ENCODE assay signal across 18 cellular contexts in genomic region chr1:64953241-64953640, GRCh38. TPM values are rescaled to one million over a fixed set of nuclear protein-coding genes. Genes with fewer than 3 reads are reported as not detected.
DNase-seq lines count a peak whose midpoint lies in the region; ATAC-seq and TF ChIP-seq lines count a peak whose summit lies in the region.
"Had no signal": no experiment of that assay in that cellular context is flagged by ENCODE, and none has a peak within 500 bp of the region (broad histone marks: within the 10 kb centered on the region; RNA-seq: fewer than 3 reads in every experiment).

No MANE protein-coding gene starts in this region.

- DNase-seq in A673 (ENCODE audit: low spot score) (no peak), T-helper 17 cell (no peak), right lobe of liver (peak in 1 of 3 donors; percentile 58), NCI-H82 treated with DMSO at 0.1 percent for 48 hours (lab: John Stamatoyannopoulos, UW; ENCODE audit: unreplicated experiment) (no peak), EL (no peak), NCI-H510A treated with DMSO at 0.1 percent for 48 hours (lab: John Stamatoyannopoulos, UW) (no peak), SK-N-DZ (ENCODE audit: low spot score) (no peak)
- no peak for DNase-seq in CD8-positive, alpha-beta memory T cell
- DNase-seq: IMR-90; Karpas-422; NCI-H1105; NCI-H1694 treated with DMSO at 0.1 percent for 48 hours; NCI-H2107; NCI-H226; NCI-H526 treated with DMSO at 0.1 percent for 48 hours; NK-92 treated with Interleukin-12 subunit alpha and Interleukin-12 subunit beta, amount 100 ng/mL, for 24 hours; SW 1271 had no signal

- H3K4me3 ChIP-seq in A673 (ENCODE audit: low read depth, low read length, poor library complexity, severe bottlenecking) (no peak overlapping the region), right lobe of liver (no peak overlapping the region)
- H3K4me3 ChIP-seq in CD8-positive, alpha-beta memory T cell (ENCODE audit: low read length), result no peak overlapping the region

- H3K4me3 Mint-ChIP-seq in CD8-positive, alpha-beta memory T cell, result no peak overlapping the region
- peak overlapping the region; percentile 49 for H3K4me3 Mint-ChIP-seq in T-helper 17 cell

- CTCF ChIA-PET in A673 (lab: Charles Lee), result no interaction called here
- CTCF ChIA-PET in CD8-positive, alpha-beta memory T cell (lab: Charles Lee), result no interaction called here

- TF ChIP-seq POLR2A in right lobe of liver (IDR thresholded peaks at IDR 0.05), result no peak

- intact Hi-C loops in A673 (cut with micrococcal nuclease; ENCODE audit: unreplicated experiment), result no loop called here
- intact Hi-C loops in right lobe of liver (cut with DNase I), result no loop called here

- no peak for TF ChIP-seq CTCF in A673 (conservative IDR thresholded peaks at IDR 0.05; ENCODE audit: low read depth, low read length)
- no peak for TF ChIP-seq CTCF in right lobe of liver (IDR thresholded peaks at IDR 0.05)

- peak overlapping the region; percentile 17 for H3K27ac ChIP-seq in A673 (ENCODE audit: low read depth, low read length, poor library complexity, severe bottlenecking)
- no peak overlapping the region for H3K27ac ChIP-seq in CD8-positive, alpha-beta memory T cell (ENCODE audit: low read depth, low read length)
- peak overlapping the region; percentile 13 to 69 (median 47) for H3K27ac ChIP-seq in right lobe of liver
- H3K27ac ChIP-seq: RWPE1 had no signal

- H3K36me3 Mint-ChIP-seq in CD8-positive, alpha-beta memory T cell, result peaks cover 0 to 4% (median 1%) of the 10 kb centered on the region in 3 donors
- H3K36me3 Mint-ChIP-seq in T-helper 17 cell (ENCODE audit: low read depth), result no peaks in the 10 kb centered on the region

- H3K9me3 Mint-ChIP-seq in CD8-positive, alpha-beta memory T cell, result no peaks in the 10 kb centered on the region

- H3K27me3 ChIP-seq in A673 (replicated peaks; ENCODE audit: insufficient read depth, low read depth, low read length, poor library complexity), result no peaks in the 10 kb centered on the region
- H3K27me3 ChIP-seq in CD8-positive, alpha-beta memory T cell (ENCODE audit: insufficient read depth, low read length, poor library complexity, severe bottlenecking), result no peaks in the 10 kb centered on the region
- H3K27me3 ChIP-seq in right lobe of liver, result no peaks in the 10 kb centered on the region

- H3K9me3 ChIP-seq in A673 (ENCODE audit: low read depth, low read length, poor library complexity, severe bottlenecking), result no peaks in the 10 kb centered on the region
- H3K9me3 ChIP-seq in CD8-positive, alpha-beta memory T cell (ENCODE audit: low read length), result no peaks in the 10 kb centered on the region
- no peaks in the 10 kb centered on the region for H3K9me3 ChIP-seq in T-helper 17 cell (ENCODE audit: control insufficient read depth, low read length, poor library complexity, severe bottlenecking)
- no peaks in the 10 kb centered on the region for H3K9me3 ChIP-seq in right lobe of liver

- H3K4me1 ChIP-seq in A673 (ENCODE audit: insufficient read depth, low read length, poor library complexity, severe bottlenecking) (peaks cover 94% of the 10 kb centered on the region), right lobe of liver (peaks cover 0 to 59% (median 23%) of the 10 kb centered on the region in 4 donors)
- peaks cover 91% of the 10 kb centered on the region for H3K4me1 ChIP-seq in CD8-positive, alpha-beta memory T cell (ENCODE audit: insufficient read depth, low read length)

- WGBS in right lobe of liver (ENCODE audit: insufficient coverage, low coverage, low lambda C conversion rate, missing lambda C conversion rate), result 36% methylated on average over 6 of the region's 6 CpGs

- H3K27me3 Mint-ChIP-seq in CD8-positive, alpha-beta memory T cell, result no peaks in the 10 kb centered on the region
- H3K27me3 Mint-ChIP-seq in T-helper 17 cell, result no peaks in the 10 kb centered on the region

- H3K4me1 Mint-ChIP-seq in CD8-positive, alpha-beta memory T cell, result peaks cover 32 to 55% (median 49%) of the 10 kb centered on the region in 3 donors
- peaks cover 40% of the 10 kb centered on the region for H3K4me1 Mint-ChIP-seq in T-helper 17 cell

- H3K36me3 ChIP-seq in A673 (ENCODE audit: insufficient read depth, low read length, poor library complexity, severe bottlenecking), result peaks cover 10% of the 10 kb centered on the region
- H3K36me3 ChIP-seq in CD8-positive, alpha-beta memory T cell (ENCODE audit: insufficient read depth, low read length), result no peaks in the 10 kb centered on the region
- no peaks in the 10 kb centered on the region for H3K36me3 ChIP-seq in right lobe of liver

- peak overlapping the region in 5 of 8 donors; percentile 29 to 39 (median 32) for H3K27ac Mint-ChIP-seq in CD8-positive, alpha-beta memory T cell
- no peak overlapping the region for H3K27ac Mint-ChIP-seq in T-helper 17 cell

- POLR2A ChIA-PET in A673 (lab: Charles Lee; ENCODE audit: low non-redundant PET), result no interaction called here
- POLR2A ChIA-PET in CD8-positive, alpha-beta memory T cell (lab: Charles Lee), result interaction anchor here (1.5 kb wide), 1 partner anchor 13 kb away, joined by 4 read pairs; the partner anchor contains the start of gene JAK1

- BruUV-seq in A673 (replicated peaks; lab: Mats Ljungman, UMichigan), result no TSS peak

- ATAC-seq in T-helper 17 cell (no peak), right lobe of liver (peak; percentile 62 to 82 (median 73))

RNA-seq across cellular contexts. Expression of gene JAK1, which starts 13.1 kb away (rescaled TPM):
- 318 and 339 TPM in 2 replicates for total RNA-seq in A673 (2021)
- total RNA-seq in CD8-positive, alpha-beta memory T cell, result 100 to 1,000 TPM; 106 to 108 TPM
- polyA plus RNA-seq in CD8-positive, alpha-beta memory T cell, result 300 TPM
- 100 to 1,000 TPM; 246 to 317 TPM for total RNA-seq in T-helper 17 cell
- total RNA-seq in right lobe of liver, result 10 to 100 TPM; 48.0 to 71.6 (median 66.5) TPM
- 12.5 and 14.3 TPM in 2 replicates for polyA plus RNA-seq in SK-N-DZ (2014; cell fraction: cytosol; rRNA removed)
- polyA plus RNA-seq in SK-N-DZ (2014; cell fraction: nucleus; rRNA removed), result 8.6 and 11.8 TPM in 2 replicates
